In the genomic region with DNA sequence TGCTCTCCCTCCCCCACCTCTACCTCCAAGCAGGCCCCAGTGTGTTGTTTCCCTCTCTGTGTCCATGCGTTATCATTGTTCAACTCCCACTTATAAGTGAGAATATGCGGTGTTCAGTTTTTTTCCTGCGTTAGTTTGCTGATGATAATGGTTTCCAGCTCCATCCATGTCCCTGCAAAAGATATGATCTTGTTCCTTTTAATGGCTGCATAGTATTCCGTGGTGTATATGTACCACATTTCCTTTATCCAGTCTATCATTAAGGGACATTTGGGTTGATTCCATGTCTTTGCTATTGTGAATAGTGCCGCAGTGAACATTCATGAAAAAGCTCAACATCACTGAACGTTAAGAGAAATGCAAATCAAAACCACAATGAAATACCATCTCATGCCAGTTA, we compare ENCODE assay signal across 2 cellular contexts.
TF ChIP-seq lines count a peak whose summit lies in the region.

No MANE protein-coding gene starts in this region.

TF ChIP-seq in SK-N-SH, 30 proteins besides CTCF, POLR2A, EP300 and RAD21 (continued from another document):
- TF ChIP-seq, protein P1, sequence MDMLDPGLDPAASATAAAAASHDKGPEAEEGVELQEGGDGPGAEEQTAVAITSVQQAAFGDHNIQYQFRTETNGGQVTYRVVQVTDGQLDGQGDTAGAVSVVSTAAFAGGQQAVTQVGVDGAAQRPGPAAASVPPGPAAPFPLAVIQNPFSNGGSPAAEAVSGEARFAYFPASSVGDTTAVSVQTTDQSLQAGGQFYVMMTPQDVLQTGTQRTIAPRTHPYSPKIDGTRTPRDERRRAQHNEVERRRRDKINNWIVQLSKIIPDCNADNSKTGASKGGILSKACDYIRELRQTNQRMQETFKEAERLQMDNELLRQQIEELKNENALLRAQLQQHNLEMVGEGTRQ (IDR thresholded peaks at IDR 0.05; ENCODE audit: borderline replicate concordance, low read depth, low read length) = no peak
- TF ChIP-seq, protein P2, sequence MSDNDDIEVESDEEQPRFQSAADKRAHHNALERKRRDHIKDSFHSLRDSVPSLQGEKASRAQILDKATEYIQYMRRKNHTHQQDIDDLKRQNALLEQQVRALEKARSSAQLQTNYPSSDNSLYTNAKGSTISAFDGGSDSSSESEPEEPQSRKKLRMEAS (IDR thresholded peaks at IDR 0.05; ENCODE audit: low read depth) = no peak
- TF ChIP-seq NFIC (IDR thresholded peaks at IDR 0.05; ENCODE audit: borderline replicate concordance) = no peak
- TF ChIP-seq FOXM1 (IDR thresholded peaks at IDR 0.05; ENCODE audit: low read depth) = no peak
- TF ChIP-seq, protein P3, sequence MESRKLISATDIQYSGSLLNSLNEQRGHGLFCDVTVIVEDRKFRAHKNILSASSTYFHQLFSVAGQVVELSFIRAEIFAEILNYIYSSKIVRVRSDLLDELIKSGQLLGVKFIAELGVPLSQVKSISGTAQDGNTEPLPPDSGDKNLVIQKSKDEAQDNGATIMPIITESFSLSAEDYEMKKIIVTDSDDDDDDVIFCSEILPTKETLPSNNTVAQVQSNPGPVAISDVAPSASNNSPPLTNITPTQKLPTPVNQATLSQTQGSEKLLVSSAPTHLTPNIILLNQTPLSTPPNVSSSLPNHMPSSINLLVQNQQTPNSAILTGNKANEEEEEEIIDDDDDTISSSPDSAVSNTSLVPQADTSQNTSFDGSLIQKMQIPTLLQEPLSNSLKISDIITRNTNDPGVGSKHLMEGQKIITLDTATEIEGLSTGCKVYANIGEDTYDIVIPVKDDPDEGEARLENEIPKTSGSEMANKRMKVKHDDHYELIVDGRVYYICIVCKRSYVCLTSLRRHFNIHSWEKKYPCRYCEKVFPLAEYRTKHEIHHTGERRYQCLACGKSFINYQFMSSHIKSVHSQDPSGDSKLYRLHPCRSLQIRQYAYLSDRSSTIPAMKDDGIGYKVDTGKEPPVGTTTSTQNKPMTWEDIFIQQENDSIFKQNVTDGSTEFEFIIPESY (IDR thresholded peaks at IDR 0.05; ENCODE audit: borderline replicate concordance, low read depth) = no peak
- TF ChIP-seq, protein P4, sequence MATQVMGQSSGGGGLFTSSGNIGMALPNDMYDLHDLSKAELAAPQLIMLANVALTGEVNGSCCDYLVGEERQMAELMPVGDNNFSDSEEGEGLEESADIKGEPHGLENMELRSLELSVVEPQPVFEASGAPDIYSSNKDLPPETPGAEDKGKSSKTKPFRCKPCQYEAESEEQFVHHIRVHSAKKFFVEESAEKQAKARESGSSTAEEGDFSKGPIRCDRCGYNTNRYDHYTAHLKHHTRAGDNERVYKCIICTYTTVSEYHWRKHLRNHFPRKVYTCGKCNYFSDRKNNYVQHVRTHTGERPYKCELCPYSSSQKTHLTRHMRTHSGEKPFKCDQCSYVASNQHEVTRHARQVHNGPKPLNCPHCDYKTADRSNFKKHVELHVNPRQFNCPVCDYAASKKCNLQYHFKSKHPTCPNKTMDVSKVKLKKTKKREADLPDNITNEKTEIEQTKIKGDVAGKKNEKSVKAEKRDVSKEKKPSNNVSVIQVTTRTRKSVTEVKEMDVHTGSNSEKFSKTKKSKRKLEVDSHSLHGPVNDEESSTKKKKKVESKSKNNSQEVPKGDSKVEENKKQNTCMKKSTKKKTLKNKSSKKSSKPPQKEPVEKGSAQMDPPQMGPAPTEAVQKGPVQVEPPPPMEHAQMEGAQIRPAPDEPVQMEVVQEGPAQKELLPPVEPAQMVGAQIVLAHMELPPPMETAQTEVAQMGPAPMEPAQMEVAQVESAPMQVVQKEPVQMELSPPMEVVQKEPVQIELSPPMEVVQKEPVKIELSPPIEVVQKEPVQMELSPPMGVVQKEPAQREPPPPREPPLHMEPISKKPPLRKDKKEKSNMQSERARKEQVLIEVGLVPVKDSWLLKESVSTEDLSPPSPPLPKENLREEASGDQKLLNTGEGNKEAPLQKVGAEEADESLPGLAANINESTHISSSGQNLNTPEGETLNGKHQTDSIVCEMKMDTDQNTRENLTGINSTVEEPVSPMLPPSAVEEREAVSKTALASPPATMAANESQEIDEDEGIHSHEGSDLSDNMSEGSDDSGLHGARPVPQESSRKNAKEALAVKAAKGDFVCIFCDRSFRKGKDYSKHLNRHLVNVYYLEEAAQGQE (IDR thresholded peaks at IDR 0.05; ENCODE audit: low read depth, low read length) = no peak

TF ChIP-seq in A549, 52 proteins besides CTCF, POLR2A, EP300 and RAD21 (continued from another document):
- TF ChIP-seq, protein P5, sequence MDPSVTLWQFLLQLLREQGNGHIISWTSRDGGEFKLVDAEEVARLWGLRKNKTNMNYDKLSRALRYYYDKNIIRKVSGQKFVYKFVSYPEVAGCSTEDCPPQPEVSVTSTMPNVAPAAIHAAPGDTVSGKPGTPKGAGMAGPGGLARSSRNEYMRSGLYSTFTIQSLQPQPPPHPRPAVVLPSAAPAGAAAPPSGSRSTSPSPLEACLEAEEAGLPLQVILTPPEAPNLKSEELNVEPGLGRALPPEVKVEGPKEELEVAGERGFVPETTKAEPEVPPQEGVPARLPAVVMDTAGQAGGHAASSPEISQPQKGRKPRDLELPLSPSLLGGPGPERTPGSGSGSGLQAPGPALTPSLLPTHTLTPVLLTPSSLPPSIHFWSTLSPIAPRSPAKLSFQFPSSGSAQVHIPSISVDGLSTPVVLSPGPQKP (IDR thresholded peaks at IDR 0.05; ENCODE audit: low read depth, low read length) = no peak
- TF ChIP-seq, protein P4 (IDR thresholded peaks at IDR 0.05) = no peak
- TF ChIP-seq KDM1A (IDR thresholded peaks at IDR 0.05; ENCODE audit: low read depth) (no peak), TP53 (CRISPR knock-in tag; IDR thresholded peaks at IDR 0.05) (no peak), CBX2 (IDR thresholded peaks at IDR 0.05; ENCODE audit: borderline replicate concordance, low read depth) (no peak), HOXB13 (CRISPR knock-in tag; IDR thresholded peaks at IDR 0.05; ENCODE audit: low read depth) (no peak)
- TF ChIP-seq, protein P6, sequence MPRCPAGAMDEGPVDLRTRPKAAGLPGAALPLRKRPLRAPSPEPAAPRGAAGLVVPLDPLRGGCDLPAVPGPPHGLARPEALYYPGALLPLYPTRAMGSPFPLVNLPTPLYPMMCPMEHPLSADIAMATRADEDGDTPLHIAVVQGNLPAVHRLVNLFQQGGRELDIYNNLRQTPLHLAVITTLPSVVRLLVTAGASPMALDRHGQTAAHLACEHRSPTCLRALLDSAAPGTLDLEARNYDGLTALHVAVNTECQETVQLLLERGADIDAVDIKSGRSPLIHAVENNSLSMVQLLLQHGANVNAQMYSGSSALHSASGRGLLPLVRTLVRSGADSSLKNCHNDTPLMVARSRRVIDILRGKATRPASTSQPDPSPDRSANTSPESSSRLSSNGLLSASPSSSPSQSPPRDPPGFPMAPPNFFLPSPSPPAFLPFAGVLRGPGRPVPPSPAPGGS (IDR thresholded peaks at IDR 0.05) = no peak
